Comparison of ENCODE assay signal across 1 cellular context in the genomic region with DNA sequence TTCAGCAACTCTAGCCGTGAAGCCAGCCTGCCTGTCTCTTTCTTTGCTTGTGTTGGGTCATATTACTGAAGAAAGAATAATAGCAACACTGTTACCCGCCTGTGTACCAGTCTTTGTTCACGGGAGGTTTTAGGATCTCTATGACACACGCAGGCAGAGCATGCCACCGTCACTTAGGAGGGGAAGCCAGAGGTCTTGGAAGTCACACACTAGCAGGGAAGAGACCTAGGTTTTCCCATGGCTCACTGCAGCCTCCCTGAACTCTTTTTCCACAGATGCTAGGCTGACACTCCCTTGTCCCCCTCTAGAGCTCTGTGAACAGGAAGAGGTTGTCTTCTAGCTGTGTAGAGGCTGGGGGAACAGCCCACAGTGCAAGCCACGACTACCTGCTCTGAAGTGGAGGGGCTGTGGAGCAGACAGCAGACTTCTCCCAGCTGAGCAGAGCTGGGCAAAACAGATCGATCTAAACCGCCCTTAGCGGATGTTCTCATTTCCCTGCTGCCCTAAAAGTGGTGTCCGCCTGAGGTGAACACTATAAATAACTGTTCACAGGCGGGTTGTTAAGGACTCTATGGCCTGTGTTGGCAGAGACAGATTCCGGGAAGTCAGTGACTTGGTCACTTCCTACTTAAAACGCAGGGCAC.
TF ChIP-seq lines count a peak whose summit lies in the region.

No MANE protein-coding gene starts in this region.

TF ChIP-seq in HepG2, 621 proteins besides CTCF, POLR2A, EP300 and RAD21 (continued from another document and continues in another):
- peak; percentile 88; the same call in 1 of the 2 replicates for TF ChIP-seq ZNF292 (CRISPR knock-in tag; IDR thresholded peaks at IDR 0.05; ENCODE audit: borderline replicate concordance, low read depth)
- 0 out of 2 replicates have a peak, but pooled peaks have one; percentile 10 for TF ChIP-seq GFI1 (CRISPR knock-in tag; IDR thresholded peaks at IDR 0.05; ENCODE audit: borderline replicate concordance)
- peak; percentile 63; the same call in 1 of the 2 replicates for TF ChIP-seq FOXO1 (CRISPR knock-in tag; IDR thresholded peaks at IDR 0.05)
- peak; percentile 15; the same call in 1 of the 2 replicates for TF ChIP-seq ZNF430 (CRISPR knock-in tag; IDR thresholded peaks at IDR 0.05)
- TF ChIP-seq, protein P1, sequence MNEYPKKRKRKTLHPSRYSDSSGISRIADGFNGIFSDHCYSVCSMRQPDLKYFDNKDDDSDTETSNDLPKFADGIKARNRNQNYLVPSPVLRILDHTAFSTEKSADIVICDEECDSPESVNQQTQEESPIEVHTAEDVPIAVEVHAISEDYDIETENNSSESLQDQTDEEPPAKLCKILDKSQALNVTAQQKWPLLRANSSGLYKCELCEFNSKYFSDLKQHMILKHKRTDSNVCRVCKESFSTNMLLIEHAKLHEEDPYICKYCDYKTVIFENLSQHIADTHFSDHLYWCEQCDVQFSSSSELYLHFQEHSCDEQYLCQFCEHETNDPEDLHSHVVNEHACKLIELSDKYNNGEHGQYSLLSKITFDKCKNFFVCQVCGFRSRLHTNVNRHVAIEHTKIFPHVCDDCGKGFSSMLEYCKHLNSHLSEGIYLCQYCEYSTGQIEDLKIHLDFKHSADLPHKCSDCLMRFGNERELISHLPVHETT (CRISPR knock-in tag; conservative IDR thresholded peaks at IDR 0.05), result no peak
- TF ChIP-seq ZNF788 (CRISPR knock-in tag; IDR thresholded peaks at IDR 0.05; ENCODE audit: borderline replicate concordance), result no peak; the same call in 1 of the 2 replicates
- no peak for TF ChIP-seq AHR (CRISPR knock-in tag; IDR thresholded peaks at IDR 0.05)
- TF ChIP-seq TCF7L2 (IDR thresholded peaks at IDR 0.05; ENCODE audit: low read depth, low read length), result no peak
- TF ChIP-seq ZNF790 (CRISPR knock-in tag; IDR thresholded peaks at IDR 0.05; ENCODE audit: borderline replicate concordance), result no peak
- TF ChIP-seq, protein P2, sequence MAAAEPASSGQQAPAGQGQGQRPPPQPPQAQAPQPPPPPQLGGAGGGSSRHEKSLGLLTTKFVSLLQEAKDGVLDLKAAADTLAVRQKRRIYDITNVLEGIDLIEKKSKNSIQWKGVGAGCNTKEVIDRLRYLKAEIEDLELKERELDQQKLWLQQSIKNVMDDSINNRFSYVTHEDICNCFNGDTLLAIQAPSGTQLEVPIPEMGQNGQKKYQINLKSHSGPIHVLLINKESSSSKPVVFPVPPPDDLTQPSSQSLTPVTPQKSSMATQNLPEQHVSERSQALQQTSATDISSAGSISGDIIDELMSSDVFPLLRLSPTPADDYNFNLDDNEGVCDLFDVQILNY (CRISPR knock-in tag; conservative IDR thresholded peaks at IDR 0.05), result no peak
- TF ChIP-seq, protein P3, sequence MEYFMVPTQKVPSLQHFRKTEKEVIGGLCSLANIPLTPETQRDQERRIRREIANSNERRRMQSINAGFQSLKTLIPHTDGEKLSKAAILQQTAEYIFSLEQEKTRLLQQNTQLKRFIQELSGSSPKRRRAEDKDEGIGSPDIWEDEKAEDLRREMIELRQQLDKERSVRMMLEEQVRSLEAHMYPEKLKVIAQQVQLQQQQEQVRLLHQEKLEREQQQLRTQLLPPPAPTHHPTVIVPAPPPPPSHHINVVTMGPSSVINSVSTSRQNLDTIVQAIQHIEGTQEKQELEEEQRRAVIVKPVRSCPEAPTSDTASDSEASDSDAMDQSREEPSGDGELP (IDR thresholded peaks at IDR 0.05; ENCODE audit: borderline replicate concordance, low read depth), result peak; percentile 91
- TF ChIP-seq SAP130 (CRISPR knock-in tag; IDR thresholded peaks at IDR 0.05; ENCODE audit: low read depth), result 0 out of 2 replicates have a peak, but pooled peaks have one; percentile 8
- 0 out of 2 replicates have a peak, but pooled peaks have one; percentile 21 for TF ChIP-seq KLF11 (CRISPR knock-in tag; IDR thresholded peaks at IDR 0.05)
- no peak for TF ChIP-seq KAT7 (CRISPR knock-in tag; IDR thresholded peaks at IDR 0.05; ENCODE audit: borderline replicate concordance)
- TF ChIP-seq ZNF24 (IDR thresholded peaks at IDR 0.05), result no peak
- TF ChIP-seq ELF3 (CRISPR knock-in tag; IDR thresholded peaks at IDR 0.05), result peak; percentile 43; the same call in 1 of the 2 replicates
- TF ChIP-seq ZNF205 (CRISPR knock-in tag; IDR thresholded peaks at IDR 0.05), result 0 out of 2 replicates have a peak, but pooled peaks have one; percentile 14
- TF ChIP-seq, protein P4, sequence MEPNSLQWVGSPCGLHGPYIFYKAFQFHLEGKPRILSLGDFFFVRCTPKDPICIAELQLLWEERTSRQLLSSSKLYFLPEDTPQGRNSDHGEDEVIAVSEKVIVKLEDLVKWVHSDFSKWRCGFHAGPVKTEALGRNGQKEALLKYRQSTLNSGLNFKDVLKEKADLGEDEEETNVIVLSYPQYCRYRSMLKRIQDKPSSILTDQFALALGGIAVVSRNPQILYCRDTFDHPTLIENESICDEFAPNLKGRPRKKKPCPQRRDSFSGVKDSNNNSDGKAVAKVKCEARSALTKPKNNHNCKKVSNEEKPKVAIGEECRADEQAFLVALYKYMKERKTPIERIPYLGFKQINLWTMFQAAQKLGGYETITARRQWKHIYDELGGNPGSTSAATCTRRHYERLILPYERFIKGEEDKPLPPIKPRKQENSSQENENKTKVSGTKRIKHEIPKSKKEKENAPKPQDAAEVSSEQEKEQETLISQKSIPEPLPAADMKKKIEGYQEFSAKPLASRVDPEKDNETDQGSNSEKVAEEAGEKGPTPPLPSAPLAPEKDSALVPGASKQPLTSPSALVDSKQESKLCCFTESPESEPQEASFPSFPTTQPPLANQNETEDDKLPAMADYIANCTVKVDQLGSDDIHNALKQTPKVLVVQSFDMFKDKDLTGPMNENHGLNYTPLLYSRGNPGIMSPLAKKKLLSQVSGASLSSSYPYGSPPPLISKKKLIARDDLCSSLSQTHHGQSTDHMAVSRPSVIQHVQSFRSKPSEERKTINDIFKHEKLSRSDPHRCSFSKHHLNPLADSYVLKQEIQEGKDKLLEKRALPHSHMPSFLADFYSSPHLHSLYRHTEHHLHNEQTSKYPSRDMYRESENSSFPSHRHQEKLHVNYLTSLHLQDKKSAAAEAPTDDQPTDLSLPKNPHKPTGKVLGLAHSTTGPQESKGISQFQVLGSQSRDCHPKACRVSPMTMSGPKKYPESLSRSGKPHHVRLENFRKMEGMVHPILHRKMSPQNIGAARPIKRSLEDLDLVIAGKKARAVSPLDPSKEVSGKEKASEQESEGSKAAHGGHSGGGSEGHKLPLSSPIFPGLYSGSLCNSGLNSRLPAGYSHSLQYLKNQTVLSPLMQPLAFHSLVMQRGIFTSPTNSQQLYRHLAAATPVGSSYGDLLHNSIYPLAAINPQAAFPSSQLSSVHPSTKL (CRISPR knock-in tag; IDR thresholded peaks at IDR 0.05), result peak; percentile 57
- TF ChIP-seq ZNF572 (CRISPR knock-in tag; IDR thresholded peaks at IDR 0.05), result no peak
- TF ChIP-seq, protein P5, sequence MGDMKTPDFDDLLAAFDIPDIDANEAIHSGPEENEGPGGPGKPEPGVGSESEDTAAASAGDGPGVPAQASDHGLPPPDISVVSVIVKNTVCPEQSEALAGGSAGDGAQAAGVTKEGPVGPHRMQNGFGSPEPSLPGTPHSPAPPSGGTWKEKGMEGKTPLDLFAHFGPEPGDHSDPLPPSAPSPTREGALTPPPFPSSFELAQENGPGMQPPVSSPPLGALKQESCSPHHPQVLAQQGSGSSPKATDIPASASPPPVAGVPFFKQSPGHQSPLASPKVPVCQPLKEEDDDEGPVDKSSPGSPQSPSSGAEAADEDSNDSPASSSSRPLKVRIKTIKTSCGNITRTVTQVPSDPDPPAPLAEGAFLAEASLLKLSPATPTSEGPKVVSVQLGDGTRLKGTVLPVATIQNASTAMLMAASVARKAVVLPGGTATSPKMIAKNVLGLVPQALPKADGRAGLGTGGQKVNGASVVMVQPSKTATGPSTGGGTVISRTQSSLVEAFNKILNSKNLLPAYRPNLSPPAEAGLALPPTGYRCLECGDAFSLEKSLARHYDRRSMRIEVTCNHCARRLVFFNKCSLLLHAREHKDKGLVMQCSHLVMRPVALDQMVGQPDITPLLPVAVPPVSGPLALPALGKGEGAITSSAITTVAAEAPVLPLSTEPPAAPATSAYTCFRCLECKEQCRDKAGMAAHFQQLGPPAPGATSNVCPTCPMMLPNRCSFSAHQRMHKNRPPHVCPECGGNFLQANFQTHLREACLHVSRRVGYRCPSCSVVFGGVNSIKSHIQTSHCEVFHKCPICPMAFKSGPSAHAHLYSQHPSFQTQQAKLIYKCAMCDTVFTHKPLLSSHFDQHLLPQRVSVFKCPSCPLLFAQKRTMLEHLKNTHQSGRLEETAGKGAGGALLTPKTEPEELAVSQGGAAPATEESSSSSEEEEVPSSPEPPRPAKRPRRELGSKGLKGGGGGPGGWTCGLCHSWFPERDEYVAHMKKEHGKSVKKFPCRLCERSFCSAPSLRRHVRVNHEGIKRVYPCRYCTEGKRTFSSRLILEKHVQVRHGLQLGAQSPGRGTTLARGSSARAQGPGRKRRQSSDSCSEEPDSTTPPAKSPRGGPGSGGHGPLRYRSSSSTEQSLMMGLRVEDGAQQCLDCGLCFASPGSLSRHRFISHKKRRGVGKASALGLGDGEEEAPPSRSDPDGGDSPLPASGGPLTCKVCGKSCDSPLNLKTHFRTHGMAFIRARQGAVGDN (CRISPR knock-in tag; IDR thresholded peaks at IDR 0.05), result peak; percentile 64; the same call in 1 of the 2 replicates
- peak; percentile 40; the same call in 1 of the 2 replicates for TF ChIP-seq ZNF331 (CRISPR knock-in tag; IDR thresholded peaks at IDR 0.05)
- TF ChIP-seq, protein P6, sequence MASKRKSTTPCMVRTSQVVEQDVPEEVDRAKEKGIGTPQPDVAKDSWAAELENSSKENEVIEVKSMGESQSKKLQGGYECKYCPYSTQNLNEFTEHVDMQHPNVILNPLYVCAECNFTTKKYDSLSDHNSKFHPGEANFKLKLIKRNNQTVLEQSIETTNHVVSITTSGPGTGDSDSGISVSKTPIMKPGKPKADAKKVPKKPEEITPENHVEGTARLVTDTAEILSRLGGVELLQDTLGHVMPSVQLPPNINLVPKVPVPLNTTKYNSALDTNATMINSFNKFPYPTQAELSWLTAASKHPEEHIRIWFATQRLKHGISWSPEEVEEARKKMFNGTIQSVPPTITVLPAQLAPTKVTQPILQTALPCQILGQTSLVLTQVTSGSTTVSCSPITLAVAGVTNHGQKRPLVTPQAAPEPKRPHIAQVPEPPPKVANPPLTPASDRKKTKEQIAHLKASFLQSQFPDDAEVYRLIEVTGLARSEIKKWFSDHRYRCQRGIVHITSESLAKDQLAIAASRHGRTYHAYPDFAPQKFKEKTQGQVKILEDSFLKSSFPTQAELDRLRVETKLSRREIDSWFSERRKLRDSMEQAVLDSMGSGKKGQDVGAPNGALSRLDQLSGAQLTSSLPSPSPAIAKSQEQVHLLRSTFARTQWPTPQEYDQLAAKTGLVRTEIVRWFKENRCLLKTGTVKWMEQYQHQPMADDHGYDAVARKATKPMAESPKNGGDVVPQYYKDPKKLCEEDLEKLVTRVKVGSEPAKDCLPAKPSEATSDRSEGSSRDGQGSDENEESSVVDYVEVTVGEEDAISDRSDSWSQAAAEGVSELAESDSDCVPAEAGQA (IDR thresholded peaks at IDR 0.05; ENCODE audit: low read depth), result no peak
- TF ChIP-seq, protein P6 (CRISPR knock-in tag; IDR thresholded peaks at IDR 0.05; ENCODE audit: borderline replicate concordance), result no peak
- TF ChIP-seq FOXA3 (CRISPR knock-in tag; IDR thresholded peaks at IDR 0.05), result peak; percentile 30; the same call in 1 of the 2 replicates
- TF ChIP-seq DPF2 (CRISPR knock-in tag; IDR thresholded peaks at IDR 0.05; ENCODE audit: borderline replicate concordance, low read depth), result peak; percentile 49; the same call in 1 of the 2 replicates
- TF ChIP-seq, protein P7, sequence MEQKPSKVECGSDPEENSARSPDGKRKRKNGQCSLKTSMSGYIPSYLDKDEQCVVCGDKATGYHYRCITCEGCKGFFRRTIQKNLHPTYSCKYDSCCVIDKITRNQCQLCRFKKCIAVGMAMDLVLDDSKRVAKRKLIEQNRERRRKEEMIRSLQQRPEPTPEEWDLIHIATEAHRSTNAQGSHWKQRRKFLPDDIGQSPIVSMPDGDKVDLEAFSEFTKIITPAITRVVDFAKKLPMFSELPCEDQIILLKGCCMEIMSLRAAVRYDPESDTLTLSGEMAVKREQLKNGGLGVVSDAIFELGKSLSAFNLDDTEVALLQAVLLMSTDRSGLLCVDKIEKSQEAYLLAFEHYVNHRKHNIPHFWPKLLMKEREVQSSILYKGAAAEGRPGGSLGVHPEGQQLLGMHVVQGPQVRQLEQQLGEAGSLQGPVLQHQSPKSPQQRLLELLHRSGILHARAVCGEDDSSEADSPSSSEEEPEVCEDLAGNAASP (CRISPR knock-in tag; IDR thresholded peaks at IDR 0.05; ENCODE audit: borderline replicate concordance), result 0 out of 2 replicates have a peak, but pooled peaks have one; percentile 11
- peak; percentile 39 for TF ChIP-seq SKI (IDR thresholded peaks at IDR 0.05; ENCODE audit: partially characterized antibody)
- no peak for TF ChIP-seq NCOR1 (IDR thresholded peaks at IDR 0.05; ENCODE audit: borderline replicate concordance, low read length)
- no peak for TF ChIP-seq ZBTB3 (CRISPR knock-in tag; IDR thresholded peaks at IDR 0.05; ENCODE audit: borderline replicate concordance, low read depth)
- peak; percentile 17; the same call in 1 of the 2 replicates for TF ChIP-seq MYC (CRISPR knock-in tag; IDR thresholded peaks at IDR 0.05; ENCODE audit: borderline replicate concordance)
- TF ChIP-seq TGIF2 (CRISPR knock-in tag; IDR thresholded peaks at IDR 0.05), result no peak
- TF ChIP-seq TAF15 (IDR thresholded peaks at IDR 0.05; ENCODE audit: low read depth, low read length, poor library complexity, severe bottlenecking), result no peak
- no peak for TF ChIP-seq RXRA (CRISPR knock-in tag; IDR thresholded peaks at IDR 0.05)
- TF ChIP-seq NCOA2 (CRISPR knock-in tag; IDR thresholded peaks at IDR 0.05), result no peak
- TF ChIP-seq LCORL (IDR thresholded peaks at IDR 0.05), result no peak
- TF ChIP-seq LCORL (CRISPR knock-in tag; IDR thresholded peaks at IDR 0.05), result peak; percentile 75
